Comparison of ENCODE assay signal across 1 cellular context in the genomic region with DNA sequence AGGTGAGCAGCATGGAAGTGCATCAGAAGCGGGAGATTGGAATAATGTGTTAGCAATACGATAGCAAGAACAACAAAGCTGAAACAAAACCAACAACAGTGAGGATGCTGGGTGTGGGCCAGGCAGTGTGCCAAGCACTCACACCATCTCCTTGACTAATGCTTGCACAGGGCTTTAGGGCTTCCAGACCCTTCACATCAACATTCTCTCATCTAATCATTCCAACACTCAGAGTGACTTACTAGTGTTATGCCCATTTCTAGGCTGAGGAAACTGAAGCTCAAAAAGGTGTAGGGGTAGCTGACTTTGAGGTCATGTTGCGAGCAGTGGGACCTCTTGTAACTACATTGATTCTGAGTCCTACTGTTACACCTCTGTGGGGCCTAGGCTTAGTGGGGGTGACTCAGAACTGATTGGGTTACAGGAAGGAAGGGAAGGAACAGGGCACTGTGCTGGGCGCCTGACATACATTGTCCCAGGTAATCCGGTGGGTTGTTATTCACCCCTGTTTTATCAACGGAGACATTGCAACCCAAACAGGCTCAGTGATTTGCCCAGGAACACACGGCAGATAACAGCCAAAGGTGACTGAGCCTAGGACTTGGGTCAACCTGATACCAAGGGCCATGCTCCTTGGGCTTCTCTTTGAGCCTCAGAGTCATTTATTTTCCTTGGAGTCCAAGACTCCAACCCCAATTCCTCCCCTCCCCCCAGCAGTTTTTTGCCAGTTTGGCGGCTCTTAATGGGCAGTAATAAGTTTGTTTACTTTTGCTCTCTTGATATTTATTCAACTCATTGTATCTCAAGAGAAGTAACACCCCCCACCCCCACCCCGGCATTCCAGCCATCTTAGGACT.
TF ChIP-seq lines count a peak whose summit lies in the region.

No MANE protein-coding gene starts in this region.

TF ChIP-seq in endothelial cell of umbilical vein, 7 proteins besides CTCF, POLR2A, EP300 and RAD21 (continued from another document):
- TF ChIP-seq JUN (IDR thresholded peaks at IDR 0.05; ENCODE audit: borderline replicate concordance, insufficient read depth, insufficient read length, low read depth): no peak
- TF ChIP-seq FOS (IDR thresholded peaks at IDR 0.05; ENCODE audit: borderline replicate concordance, insufficient read depth, low read length): peak; percentile 35
TF ChIP-seq in endothelial cell of umbilical vein: peak in this region for 3.
